ENCODE assay signal across 12 cellular contexts in genomic region chr20:45312241-45312640, GRCh38. TPM values are rescaled to one million over a fixed set of nuclear protein-coding genes. Genes with fewer than 3 reads are reported as not detected.
DNase-seq lines count a peak whose midpoint lies in the region; ATAC-seq, FAIRE-seq and TF ChIP-seq lines count a peak whose summit lies in the region.
"Had no signal": no experiment of that assay in that cellular context is flagged by ENCODE, and none has a peak within 500 bp of the region (broad histone marks: within the 10 kb centered on the region; RNA-seq: fewer than 3 reads in every experiment).

No MANE protein-coding gene starts in this region.

- no peak overlapping the region for H2AFZ ChIP-seq in K562 (ENCODE audit: low read depth, low read length)
- H2AFZ ChIP-seq in neuronal stem cell (ENCODE audit: low read length) = no peak overlapping the region

- in situ Hi-C loops in K562 (cut with MboI) = no loop called here

- peak overlapping the region; percentile 90 for H2AK5ac ChIP-seq in neuronal stem cell (ENCODE audit: low read depth, low read length)

- CTCF ChIA-PET in K562 (lab: Yijun Ruan, JAX; ENCODE audit: low intra/inter-chr PET ratio) = interaction anchor here (1.2 kb wide), 1 partner anchor 459 kb away, joined by 3 read pairs; no protein-coding TSS in a partner anchor

- peak; percentile 65 for DNase-seq in H7
- peak in 2 of 4 experiments; percentile 57 to 61 for DNase-seq in K562 (ENCODE audit: extremely low read depth in 1 of 4, low spot score in 3 of 4)
- DNase-seq in neuronal stem cell (ENCODE audit: low spot score) = no peak
- no peak for DNase-seq in T-helper 1 cell
- DNase-seq in NCI-H1105 (lab: John Stamatoyannopoulos, UW) = no peak
- DNase-seq: AML-193; NK-92 treated with Interleukin-12 subunit alpha and Interleukin-12 subunit beta, amount 100 ng/mL, for 24 hours; SJCRH30 had no signal

- H3K9me3 ChIP-seq in K562 (replicated peaks; ENCODE audit: control insufficient read depth, insufficient read depth, low read depth, low read length) = no peaks in the 10 kb centered on the region
- H3K9me3 ChIP-seq in neuronal stem cell (replicated peaks in 1 of 2; ENCODE audit: control insufficient read depth in 2 of 2, insufficient read depth in 1 of 2, low read depth in 1 of 2, low read length in 2 of 2) = peaks cover 0 to 3% of the 10 kb centered on the region in 2 donors
- H3K9me3 ChIP-seq: SJCRH30 had no signal

- H3K27me3 ChIP-seq in H7 (ENCODE audit: control insufficient read depth, insufficient read depth, low read length) = peaks cover 8% of the 10 kb centered on the region
- peaks cover 12 to 62% of the 10 kb centered on the region in 2 experiments; a peak in 4 of 5 replicates for H3K27me3 ChIP-seq in K562 (ENCODE audit: control insufficient read depth in 2 of 2, insufficient read depth in 2 of 2, low read length in 2 of 2)
- peaks cover 0 to 37% (median 36%) of the 10 kb centered on the region in 3 experiments for H3K27me3 ChIP-seq in neuronal stem cell (ENCODE audit: control insufficient read depth in 3 of 3, insufficient read depth in 3 of 3, low read depth in 1 of 3, low read length in 3 of 3)

- no peaks in the 10 kb centered on the region for H3K36me3 ChIP-seq in H7 (replicated peaks; ENCODE audit: control insufficient read depth, insufficient read depth, low read length)
- no peaks in the 10 kb centered on the region for H3K36me3 ChIP-seq in K562 (ENCODE audit: control insufficient read depth, insufficient read depth, low read length)
- no peaks in the 10 kb centered on the region for H3K36me3 ChIP-seq in neuronal stem cell (replicated peaks in 1 of 2; ENCODE audit: control insufficient read depth in 2 of 2, insufficient read depth in 2 of 2, low read length in 2 of 2)
- H3K36me3 ChIP-seq: SJCRH30 had no signal

- TF ChIP-seq POLR2A in K562 (conservative IDR thresholded peaks at IDR 0.05) = no peak

- peak overlapping the region; percentile 87 for H3K14ac ChIP-seq in neuronal stem cell (ENCODE audit: low read length)

- peaks cover 3% of the 10 kb centered on the region for H3K9me1 ChIP-seq in K562 (ENCODE audit: control insufficient read depth, insufficient read depth, low read length)

- no peak overlapping the region for H4K91ac ChIP-seq in neuronal stem cell (ENCODE audit: low read depth, low read length, poor library complexity)

- no peak overlapping the region for H3K27ac ChIP-seq in K562 (ENCODE audit: extremely low read depth, low read depth, low read length)
- no peak overlapping the region for H3K27ac ChIP-seq in neuronal stem cell (replicated peaks; ENCODE audit: low read length)
- H3K27ac ChIP-seq: HL-60, RWPE1, SJCRH30 had no signal

- ATAC-seq in K562 (peak; percentile 21; the same call in 2 of the 3 replicates), GM18907 (IDR thresholded peaks at IDR 0.05; ENCODE audit: unreplicated experiment) (no peak)

- no peak for TF ChIP-seq CTCF in K562 (IDR thresholded peaks at IDR 0.05 in 2 of 3, conservative IDR thresholded peaks at IDR 0.05 in 1 of 3; ENCODE audit: insufficient read depth in 2 of 3, low read depth in 1 of 3, low read length in 3 of 3)

- H3K4me3 ChIP-seq in H7 (ENCODE audit: insufficient read depth, low read depth, low read length) (peak overlapping the region; percentile 25; the same call in 1 of the 2 replicates), K562 (no peak overlapping the region), neuronal stem cell (ENCODE audit: low read length in 2 of 2) (no peak overlapping the region)
- H3K4me3 ChIP-seq: SJCRH30 had no signal

- H3K4me2 ChIP-seq in K562 (ENCODE audit: insufficient read depth, low read length) = no peak overlapping the region
- H3K4me2 ChIP-seq in neuronal stem cell (ENCODE audit: insufficient read depth, low read length, poor library complexity, severe bottlenecking) = no peak overlapping the region

- BruUV-seq in K562 (replicated peaks; lab: Mats Ljungman, UMichigan) = no TSS peak

- no peak overlapping the region for H2BK12ac ChIP-seq in neuronal stem cell (ENCODE audit: low read length)

- no peak overlapping the region for H3K4ac ChIP-seq in neuronal stem cell (ENCODE audit: low read length)

- H3K4me1 ChIP-seq in K562 (replicated peaks in 1 of 2; ENCODE audit: control insufficient read depth in 2 of 2, insufficient read depth in 2 of 2, low read length in 2 of 2) = peaks cover 0 to 30% of the 10 kb centered on the region in 2 experiments; a peak in 2 of 5 replicates
- H3K4me1 ChIP-seq in neuronal stem cell (ENCODE audit: control insufficient read depth in 2 of 2, insufficient read depth in 1 of 2, low read depth in 1 of 2, low read length in 2 of 2) = peaks cover 0 to 5% of the 10 kb centered on the region in 2 donors
- H3K4me1 ChIP-seq: SJCRH30 had no signal

- H3K9ac ChIP-seq in K562 (ENCODE audit: insufficient read depth in 1 of 2, low read depth in 2 of 2, low read length in 2 of 2) (no peak overlapping the region), neuronal stem cell (ENCODE audit: low read depth, low read length, poor library complexity) (no peak overlapping the region)

- no peak for TF ChIP-seq EP300 in K562 (IDR thresholded peaks at IDR 0.05; ENCODE audit: low read length)

- H3K79me1 ChIP-seq in neuronal stem cell (ENCODE audit: low read depth, low read length) = no peaks in the 10 kb centered on the region

- peak overlapping the region; percentile 35 for H3K18ac ChIP-seq in neuronal stem cell (ENCODE audit: low read length)

- 3% methylated on average over 18 of the region's 21 CpGs for WGBS in K562 (ENCODE audit: insufficient coverage, low coverage, missing lambda C conversion rate)
- WGBS in neuronal stem cell (ENCODE audit: extremely low coverage in 2 of 2, insufficient read length in 2 of 2, insufficient replicate concordance in 1 of 2), 2 donors = no CpG with 5 or more reads among the region's 21 CpGs

- H2BK5ac ChIP-seq in neuronal stem cell (ENCODE audit: low read length) = peak overlapping the region; percentile 53

- no peaks in the 10 kb centered on the region for H3K79me2 ChIP-seq in K562 (ENCODE audit: control insufficient read depth, insufficient read depth, low read length)

- FAIRE-seq in K562 (lab: Jason Lieb, UNC) = no peak

- H4K20me1 ChIP-seq in K562 (replicated peaks; ENCODE audit: control insufficient read depth, insufficient read depth, low read length) = peaks cover 5% of the 10 kb centered on the region

- H3K23ac ChIP-seq in neuronal stem cell (ENCODE audit: low read depth, low read length, poor library complexity) = peak overlapping the region; percentile 90

- H2BK15ac ChIP-seq in neuronal stem cell (ENCODE audit: low read length) = no peak overlapping the region

- peak overlapping the region; percentile 47 for H2BK120ac ChIP-seq in neuronal stem cell (ENCODE audit: low read depth, low read length)

- POLR2A ChIA-PET in K562 (lab: Yijun Ruan, JAX) = interaction anchor here (0.6 to 1.5 kb wide), 2 partner anchors 8 to 108 kb away, joined by 3 to 6 read pairs; no protein-coding TSS in a partner anchor

- no peak for TF ChIP-seq RAD21 in K562 (CRISPR knock-in tag; conservative IDR thresholded peaks at IDR 0.05 in 1 of 2, IDR thresholded peaks at IDR 0.05 in 1 of 2)

- intact Hi-C loops in K562 (cut with micrococcal nuclease) = loop anchor here (10.0 kb wide), 1 partner anchor 233 kb away; the partner anchor contains the start of gene EPPIN

- H4K8ac ChIP-seq in neuronal stem cell (ENCODE audit: low read depth, low read length) = no peak overlapping the region

RNA-seq across cellular contexts. Expression of gene MATN4, which starts 4.1 kb away (rescaled TPM):
- total RNA-seq in H7 (2014; rRNA removed; shearing (Covaris generic)) = 0.14 and 0.67 TPM in 2 replicates
- not detected in 2 replicates for total RNA-seq in K562 (2011; cell fraction: chromatin; rRNA removed; ENCODE audit: low replicate concordance)
- not detected in 2 replicates for total RNA-seq in K562 (2011; cell fraction: nucleolus; rRNA removed)
- not detected in 2 replicates for total RNA-seq in K562 (2011; cell fraction: nucleoplasm; rRNA removed)
- total RNA-seq in K562 (2014; rRNA removed) = 0.09 and 0.24 TPM in 2 replicates
- not detected in 2 replicates for total RNA-seq in K562 (2014; rRNA removed; fragmentation: Illumina TruSeq; extraction: Trizol)
- not detected in 2 replicates for total RNA-seq in K562 (2015; rRNA removed; fragmentation: Illumina TruSeq; extraction: Trizol)
- 0.13 TPM in 1 of 2 replicates, not detected in the other for total RNA-seq in K562 (2021)
- not detected in 2 replicates for polyA plus RNA-seq in K562 (2011; rRNA removed)
- polyA plus RNA-seq in K562 (2011; cell fraction: cytosol; rRNA removed) = 0.15 TPM in 1 of 2 replicates, not detected in the other
- polyA plus RNA-seq in K562 (2011; cell fraction: nucleus; rRNA removed) = 0.08 TPM in 1 of 2 replicates, not detected in the other
- 0.04 TPM in 1 of 2 replicates, not detected in the other for polyA plus RNA-seq in K562 (2012)
- not detected in 2 replicates for polyA plus RNA-seq in K562 (2014; fragmentation: Illumina TruSeq; extraction: Trizol)
- polyA plus RNA-seq in K562 (2014; fragmentation: Nextera tagmentation; extraction: Ambion mirVana) = not detected
- polyA plus RNA-seq in K562 (2014; rRNA removed) = 0.20 TPM in 1 of 2 replicates, not detected in the other
- not detected in 2 replicates for polyA minus RNA-seq in K562 (2011; rRNA and poly(A)+ RNA removed)
- polyA minus RNA-seq in K562 (2011; cell fraction: cytosol; rRNA and poly(A)+ RNA removed) = not detected in 2 replicates
- not detected in 2 replicates for polyA minus RNA-seq in K562 (2011; cell fraction: nucleus; rRNA and poly(A)+ RNA removed)
- 0.11 TPM for polyA plus RNA-seq in neuronal stem cell (2013, experiment 1 of 2)
- 0.18 TPM for polyA plus RNA-seq in neuronal stem cell (2013, experiment 2 of 2)
- total RNA-seq: CD4-positive, CD25-positive, alpha-beta regulatory T cell had no signal

RNA-seq across cellular contexts. Expression of gene RBPJL, which starts 5.6 kb away (rescaled TPM):
- total RNA-seq in H7 (2014; rRNA removed; shearing (Covaris generic)) = not detected in 2 replicates
- not detected in 2 replicates for total RNA-seq in K562 (2011; cell fraction: chromatin; rRNA removed; ENCODE audit: low replicate concordance)
- not detected in 2 replicates for total RNA-seq in K562 (2011; cell fraction: nucleolus; rRNA removed)
- not detected in 2 replicates for total RNA-seq in K562 (2011; cell fraction: nucleoplasm; rRNA removed)
- not detected in 2 replicates for total RNA-seq in K562 (2014; rRNA removed)
- total RNA-seq in K562 (2014; rRNA removed; fragmentation: Illumina TruSeq; extraction: Trizol) = not detected in 2 replicates
- total RNA-seq in K562 (2015; rRNA removed; fragmentation: Illumina TruSeq; extraction: Trizol) = not detected in 2 replicates
- not detected in 2 replicates for total RNA-seq in K562 (2021)
- polyA plus RNA-seq in K562 (2011; rRNA removed) = not detected in 2 replicates
- polyA plus RNA-seq in K562 (2011; cell fraction: cytosol; rRNA removed) = not detected in 2 replicates
- not detected in 2 replicates for polyA plus RNA-seq in K562 (2011; cell fraction: nucleus; rRNA removed)
- not detected in 2 replicates for polyA plus RNA-seq in K562 (2012)
- not detected in 2 replicates for polyA plus RNA-seq in K562 (2014; fragmentation: Illumina TruSeq; extraction: Trizol)
- polyA plus RNA-seq in K562 (2014; fragmentation: Nextera tagmentation; extraction: Ambion mirVana) = not detected
- polyA plus RNA-seq in K562 (2014; rRNA removed) = not detected in 2 replicates
- not detected in 2 replicates for polyA minus RNA-seq in K562 (2011; rRNA and poly(A)+ RNA removed)
- polyA minus RNA-seq in K562 (2011; cell fraction: cytosol; rRNA and poly(A)+ RNA removed) = not detected in 2 replicates
- polyA minus RNA-seq in K562 (2011; cell fraction: nucleus; rRNA and poly(A)+ RNA removed) = not detected in 2 replicates
- not detected for polyA plus RNA-seq in neuronal stem cell (2013, experiment 1 of 2)
- 0.04 TPM for polyA plus RNA-seq in neuronal stem cell (2013, experiment 2 of 2)
- total RNA-seq: CD4-positive, CD25-positive, alpha-beta regulatory T cell; SJCRH30 had no signal
- polyA plus RNA-seq: CD4-positive, CD25-positive, alpha-beta regulatory T cell had no signal

RNA-seq across cellular contexts. Expression of gene SDC4, which starts 36.0 kb away (rescaled TPM):
- 47.3 and 56.1 TPM in 2 replicates for total RNA-seq in H7 (2014; rRNA removed; shearing (Covaris generic))
- 3.6 and 8.4 TPM in 2 replicates for total RNA-seq in K562 (2011; cell fraction: chromatin; rRNA removed; ENCODE audit: low replicate concordance)
- 8.3 and 10.0 TPM in 2 replicates for total RNA-seq in K562 (2011; cell fraction: nucleolus; rRNA removed)
- total RNA-seq in K562 (2011; cell fraction: nucleoplasm; rRNA removed) = 9.6 and 14.5 TPM in 2 replicates
- total RNA-seq in K562 (2014; rRNA removed) (6.0 and 6.9 TPM in 2 replicates), K562 (2014; rRNA removed; fragmentation: Illumina TruSeq; extraction: Trizol) (6.3 and 7.5 TPM in 2 replicates), K562 (2015; rRNA removed; fragmentation: Illumina TruSeq; extraction: Trizol) (8.9 and 9.7 TPM in 2 replicates), K562 (2021) (8.7 and 10.7 TPM in 2 replicates)
- polyA plus RNA-seq in K562 (2011; rRNA removed) (4.7 and 5.3 TPM in 2 replicates), K562 (2014; fragmentation: Illumina TruSeq; extraction: Trizol) (7.8 and 8.4 TPM in 2 replicates), K562 (2014; fragmentation: Nextera tagmentation; extraction: Ambion mirVana) (1 to 10 TPM; 2.1 to 4.2 TPM), K562 (2014; rRNA removed) (6.4 and 6.7 TPM in 2 replicates)
- polyA plus RNA-seq in K562 (2011; cell fraction: cytosol; rRNA removed) = 3.7 and 4.4 TPM in 2 replicates
- 2.4 and 3.4 TPM in 2 replicates for polyA plus RNA-seq in K562 (2011; cell fraction: nucleus; rRNA removed)
- polyA plus RNA-seq in K562 (2012) = 9.2 and 11.6 TPM in 2 replicates
- polyA minus RNA-seq in K562 (2011; rRNA and poly(A)+ RNA removed) = 9.0 and 9.1 TPM in 2 replicates
- polyA minus RNA-seq in K562 (2011; cell fraction: cytosol; rRNA and poly(A)+ RNA removed) = 6.7 and 7.5 TPM in 2 replicates
- 1.2 and 1.7 TPM in 2 replicates for polyA minus RNA-seq in K562 (2011; cell fraction: nucleus; rRNA and poly(A)+ RNA removed)
- 13.8 TPM for polyA plus RNA-seq in neuronal stem cell (2013, experiment 1 of 2)
- polyA plus RNA-seq in neuronal stem cell (2013, experiment 2 of 2) = 15.1 TPM

RNA-seq across cellular contexts. Expression of gene SYS1, which starts 50.7 kb away (rescaled TPM):
- total RNA-seq in H7 (2014; rRNA removed; shearing (Covaris generic)) = 11.8 and 22.8 TPM in 2 replicates
- 34.4 and 53.1 TPM in 2 replicates for total RNA-seq in K562 (2011; cell fraction: chromatin; rRNA removed; ENCODE audit: low replicate concordance)
- total RNA-seq in K562 (2011; cell fraction: nucleolus; rRNA removed) = 52.6 and 58.5 TPM in 2 replicates
- 50.7 and 61.6 TPM in 2 replicates for total RNA-seq in K562 (2011; cell fraction: nucleoplasm; rRNA removed)
- total RNA-seq in K562 (2014; rRNA removed) (11.1 and 17.5 TPM in 2 replicates), K562 (2014; rRNA removed; fragmentation: Illumina TruSeq; extraction: Trizol) (14.3 and 15.3 TPM in 2 replicates), K562 (2015; rRNA removed; fragmentation: Illumina TruSeq; extraction: Trizol) (16.4 and 17.5 TPM in 2 replicates), K562 (2021) (20.4 and 23.9 TPM in 2 replicates)
- polyA plus RNA-seq in K562 (2011; rRNA removed) (18.2 and 20.2 TPM in 2 replicates), K562 (2014; fragmentation: Illumina TruSeq; extraction: Trizol) (14.6 and 15.7 TPM in 2 replicates), K562 (2014; fragmentation: Nextera tagmentation; extraction: Ambion mirVana) (10 to 100 TPM; 16.4 to 25.2 TPM), K562 (2014; rRNA removed) (20.4 and 23.1 TPM in 2 replicates)
- 35.0 and 82.1 TPM in 2 replicates for polyA plus RNA-seq in K562 (2011; cell fraction: cytosol; rRNA removed)
- 19.4 and 23.5 TPM in 2 replicates for polyA plus RNA-seq in K562 (2011; cell fraction: nucleus; rRNA removed)
- polyA plus RNA-seq in K562 (2012) = 13.0 and 20.4 TPM in 2 replicates
- 23.2 and 26.3 TPM in 2 replicates for polyA minus RNA-seq in K562 (2011; rRNA and poly(A)+ RNA removed)
- polyA minus RNA-seq in K562 (2011; cell fraction: cytosol; rRNA and poly(A)+ RNA removed) = 15.1 and 22.5 TPM in 2 replicates
- polyA minus RNA-seq in K562 (2011; cell fraction: nucleus; rRNA and poly(A)+ RNA removed) = 19.5 and 28.4 TPM in 2 replicates
- polyA plus RNA-seq in neuronal stem cell (2013, experiment 1 of 2) = 16.8 TPM
- 16.4 TPM for polyA plus RNA-seq in neuronal stem cell (2013, experiment 2 of 2)

RNA-seq across cellular contexts. Expression of gene SLPI, which starts 57.9 kb away (rescaled TPM):
- not detected in 2 replicates for total RNA-seq in H7 (2014; rRNA removed; shearing (Covaris generic))
- total RNA-seq in K562 (2011; cell fraction: chromatin; rRNA removed; ENCODE audit: low replicate concordance) = not detected in 2 replicates
- total RNA-seq in K562 (2011; cell fraction: nucleolus; rRNA removed) = not detected in 2 replicates
- total RNA-seq in K562 (2011; cell fraction: nucleoplasm; rRNA removed) = not detected in 2 replicates
- not detected in 2 replicates for total RNA-seq in K562 (2014; rRNA removed)
- total RNA-seq in K562 (2014; rRNA removed; fragmentation: Illumina TruSeq; extraction: Trizol) = not detected in 2 replicates
- not detected in 2 replicates for total RNA-seq in K562 (2015; rRNA removed; fragmentation: Illumina TruSeq; extraction: Trizol)
- total RNA-seq in K562 (2021) = 0.67 and 0.78 TPM in 2 replicates
- polyA plus RNA-seq in K562 (2011; rRNA removed) = not detected in 2 replicates
- polyA plus RNA-seq in K562 (2011; cell fraction: cytosol; rRNA removed) = not detected in 2 replicates
- polyA plus RNA-seq in K562 (2011; cell fraction: nucleus; rRNA removed) = not detected in 2 replicates
- polyA plus RNA-seq in K562 (2012) = not detected in 2 replicates
- polyA plus RNA-seq in K562 (2014; fragmentation: Illumina TruSeq; extraction: Trizol) = not detected in 2 replicates
- polyA plus RNA-seq in K562 (2014; fragmentation: Nextera tagmentation; extraction: Ambion mirVana) = not detected
- polyA plus RNA-seq in K562 (2014; rRNA removed) = not detected in 2 replicates
- polyA minus RNA-seq in K562 (2011; rRNA and poly(A)+ RNA removed) = not detected in 2 replicates
- 13.5 and 21.4 TPM in 2 replicates for polyA minus RNA-seq in K562 (2011; cell fraction: cytosol; rRNA and poly(A)+ RNA removed)
- polyA minus RNA-seq in K562 (2011; cell fraction: nucleus; rRNA and poly(A)+ RNA removed) = 3.8 and 5.7 TPM in 2 replicates
- not detected for polyA plus RNA-seq in neuronal stem cell (2013, experiment 1 of 2)
- not detected for polyA plus RNA-seq in neuronal stem cell (2013, experiment 2 of 2)
- total RNA-seq: CD4-positive, CD25-positive, alpha-beta regulatory T cell; SJCRH30 had no signal
- polyA plus RNA-seq: CD4-positive, CD25-positive, alpha-beta regulatory T cell had no signal
